Comparison of ENCODE assay signal across 9 cellular contexts in genomic region chr12:53327435-53328042, GRCh38. TPM values are rescaled to one million over a fixed set of nuclear protein-coding genes. Genes with fewer than 3 reads are reported as not detected.
DNase-seq lines count a peak whose midpoint lies in the region; ATAC-seq and TF ChIP-seq lines count a peak whose summit lies in the region.
"Had no signal": no experiment of that assay in that cellular context is flagged by ENCODE, and none has a peak within 500 bp of the region (broad histone marks: within the 10 kb centered on the region; RNA-seq: fewer than 3 reads in every experiment).

No MANE protein-coding gene starts in this region.

- no peaks in the 10 kb centered on the region for H3K9me3 ChIP-seq in MM.1S (replicated peaks; ENCODE audit: insufficient read depth, low read length)
- no peaks in the 10 kb centered on the region for H3K9me3 ChIP-seq in colonic mucosa
- H3K9me3 ChIP-seq in testis: no peaks in the 10 kb centered on the region

- intact Hi-C loops in colonic mucosa (cut with DNase I): no loop called here
- intact Hi-C loops in testis (cut with DNase I; ENCODE audit: low total_unique reads): loop anchor here (10.0 kb wide), 1 partner anchor 177 kb away; the partner anchor contains the start of genes NPFF and TARBP2

- H3K4me2 ChIP-seq in MM.1S (ENCODE audit: low read depth, low read length): no peak overlapping the region

- no peaks in the 10 kb centered on the region for H3K27me3 ChIP-seq in MM.1S (replicated peaks; ENCODE audit: insufficient read depth, low read length)
- peaks cover 14% of the 10 kb centered on the region for H3K27me3 ChIP-seq in colonic mucosa
- no peaks in the 10 kb centered on the region for H3K27me3 ChIP-seq in testis

- H3K27me3 Mint-ChIP-seq in neural crest cell (ENCODE audit: low read depth): peaks cover 5% of the 10 kb centered on the region

- peaks cover 15% of the 10 kb centered on the region for H3F3A ChIP-seq in MM.1S (ENCODE audit: insufficient read depth, low read length)

- H3K27ac ChIP-seq in MM.1S (ENCODE audit: low read length): no peak overlapping the region
- no peak overlapping the region for H3K27ac ChIP-seq in colonic mucosa
- no peak overlapping the region for H3K27ac ChIP-seq in testis

- no peak for ATAC-seq in GM21515 (IDR thresholded peaks at IDR 0.05; ENCODE audit: unreplicated experiment)
- ATAC-seq: right cardiac atrium had no signal

- H3K9ac ChIP-seq in MM.1S (ENCODE audit: low read length) (no peak overlapping the region), colonic mucosa (ENCODE audit: low read depth in 2 of 2, low read length in 2 of 2) (no peak overlapping the region)

- peak overlapping the region; percentile 82 for H3K4me3 Mint-ChIP-seq in neural crest cell

- peak; percentile 26 for DNase-seq in EL
- DNase-seq in MM.1S: no peak
- DNase-seq in colonic mucosa: no peak
- DNase-seq in neural crest cell (ENCODE audit: low read depth, low spot score): no peak
- DNase-seq in testis: no peak
- no peak for DNase-seq in GM20000 (ENCODE audit: low spot score)
- DNase-seq in DMS114 treated with DMSO at 0.1 percent for 48 hours (lab: John Stamatoyannopoulos, UW; ENCODE audit: unreplicated experiment): no peak
- DNase-seq: right cardiac atrium had no signal

- H3K36me3 Mint-ChIP-seq in neural crest cell (ENCODE audit: low read depth): no peaks in the 10 kb centered on the region

- no peaks in the 10 kb centered on the region for H3K9me3 Mint-ChIP-seq in neural crest cell

- no peak overlapping the region for H3K27ac Mint-ChIP-seq in neural crest cell (ENCODE audit: unreplicated experiment)

- peak; percentile 49 for TF ChIP-seq CTCF in MM.1S (IDR thresholded peaks at IDR 0.05; ENCODE audit: low read length)
- peak; percentile 21 for TF ChIP-seq CTCF in colonic mucosa (IDR thresholded peaks at IDR 0.05)
- peak; percentile 39 for TF ChIP-seq CTCF in neural crest cell (conservative IDR thresholded peaks at IDR 0.05)
- peak in 1 of 3 experiments; percentile 24 for TF ChIP-seq CTCF in testis (IDR thresholded peaks at IDR 0.05)
- no peak for TF ChIP-seq CTCF in GM20000 (IDR thresholded peaks at IDR 0.05; ENCODE audit: extremely low read depth, missing control alignments)

- H3K4me3 ChIP-seq in MM.1S (ENCODE audit: low read length) (no peak overlapping the region), colonic mucosa (no peak overlapping the region), testis (no peak overlapping the region)

- H3K79me2 ChIP-seq in MM.1S (ENCODE audit: low read length): no peaks in the 10 kb centered on the region

- H2AFZ ChIP-seq in MM.1S (ENCODE audit: low read length): no peak overlapping the region

- H3K4me1 Mint-ChIP-seq in neural crest cell: peaks cover 27% of the 10 kb centered on the region

- H4K20me1 ChIP-seq in MM.1S (ENCODE audit: insufficient read depth, low read length): no peaks in the 10 kb centered on the region

- 85 to 91% methylated on average over 3 of the region's 3 CpGs for WGBS in testis, 2 donors

- H3K36me3 ChIP-seq in MM.1S (replicated peaks; ENCODE audit: insufficient read depth, low read length) (no peaks in the 10 kb centered on the region), colonic mucosa (no peaks in the 10 kb centered on the region), testis (ENCODE audit: low read depth, missing control alignments) (no peaks in the 10 kb centered on the region)

- H3K9me2 ChIP-seq in MM.1S (replicated peaks; ENCODE audit: insufficient read depth, low read length): no peaks in the 10 kb centered on the region

- peaks cover 7% of the 10 kb centered on the region for H3K4me1 ChIP-seq in MM.1S (ENCODE audit: low read length)
- peaks cover 3% of the 10 kb centered on the region for H3K4me1 ChIP-seq in colonic mucosa
- peaks cover 9% of the 10 kb centered on the region for H3K4me1 ChIP-seq in testis

- no peak for TF ChIP-seq POLR2A in testis (IDR thresholded peaks at IDR 0.05)

RNA-seq across cellular contexts. Expression of gene AAAS, which starts 6.1 kb away (rescaled TPM):
- total RNA-seq in colonic mucosa: 10 to 100 TPM; 36.4 to 61.4 TPM
- 94.1 and 95.1 TPM in 2 replicates for total RNA-seq in neural crest cell
- total RNA-seq in testis: 100 to 1,000 TPM in 1 of 2 donors, 10 to 100 TPM in 1; 98.0 to 110 TPM
- 79.3 TPM for polyA plus RNA-seq in testis (ENCODE audit: insufficient read depth, low read depth, low replicate concordance)

RNA-seq across cellular contexts. Expression of gene SP7, which starts 8.6 kb away (rescaled TPM):
- not detected for total RNA-seq in colonic mucosa
- 0.07 TPM in 1 of 2 replicates, not detected in the other for total RNA-seq in neural crest cell
- 1 to 10 TPM in 1 of 2 donors, under 1 TPM in 1; 0.56 to 1.2 TPM for total RNA-seq in testis
- 2.3 TPM for polyA plus RNA-seq in testis (ENCODE audit: insufficient read depth, low read depth, low replicate concordance)
- total RNA-seq: right cardiac atrium had no signal
- polyA plus RNA-seq: right cardiac atrium had no signal

RNA-seq across cellular contexts. Expression of gene MYG1, which starts 28.0 kb away (rescaled TPM):
- total RNA-seq in colonic mucosa: 10 to 100 TPM; 37.4 to 60.6 TPM
- 67.1 and 72.7 TPM in 2 replicates for total RNA-seq in neural crest cell
- 100 to 1,000 TPM; 106 to 117 TPM for total RNA-seq in testis
- polyA plus RNA-seq in testis (ENCODE audit: insufficient read depth, low read depth, low replicate concordance): 287 TPM

RNA-seq across cellular contexts. Expression of gene PFDN5, which starts 32.2 kb away (rescaled TPM):
- 100 to 1,000 TPM; 247 to 305 TPM for total RNA-seq in colonic mucosa
- 324 and 326 TPM in 2 replicates for total RNA-seq in neural crest cell
- total RNA-seq in testis: 100 to 1,000 TPM; 430 to 494 TPM
- 797 TPM for polyA plus RNA-seq in testis (ENCODE audit: insufficient read depth, low read depth, low replicate concordance)

RNA-seq across cellular contexts. Expression of gene SP1, which starts 52.4 kb away (rescaled TPM):
- 10 to 100 TPM; 83.6 to 96.8 TPM for total RNA-seq in colonic mucosa
- total RNA-seq in neural crest cell: 88.1 and 96.0 TPM in 2 replicates
- total RNA-seq in testis: 10 to 100 TPM; 75.4 to 86.0 TPM
- 58.6 TPM for polyA plus RNA-seq in testis (ENCODE audit: insufficient read depth, low read depth, low replicate concordance)
